Comparison of ENCODE assay signal across 3 cellular contexts in genomic region chr2:35125871-35126270, GRCh38.
"Had no signal": no experiment of that assay in that cellular context is flagged by ENCODE, and none has a peak within 500 bp of the region (broad histone marks: within the 10 kb centered on the region; RNA-seq: fewer than 3 reads in every experiment).

No MANE protein-coding gene starts in this region.

- DNase-seq: GDM1, GF-D8 had no signal

- H3K4me3 ChIP-seq: GM12878 had no signal

- ATAC-seq: GM12878 had no signal
